In genomic region chr1:219085082-219085481, GRCh38 we compare ENCODE assay signal across 17 cellular contexts.
DNase-seq lines count a peak whose midpoint lies in the region; ATAC-seq and TF ChIP-seq lines count a peak whose summit lies in the region.
"Had no signal": no experiment of that assay in that cellular context is flagged by ENCODE, and none has a peak within 500 bp of the region (broad histone marks: within the 10 kb centered on the region; RNA-seq: fewer than 3 reads in every experiment).

No MANE protein-coding gene starts in this region.

- H3K4me3 Mint-ChIP-seq in HFFc6 (peak overlapping the region; percentile 51), progenitor cell of endocrine pancreas (ENCODE audit: low read depth) (no peak overlapping the region)
- H3K4me3 Mint-ChIP-seq: neural progenitor cell had no signal

- H3K36me3 Mint-ChIP-seq in HFFc6 (ENCODE audit: low read depth) (no peaks in the 10 kb centered on the region), progenitor cell of endocrine pancreas (ENCODE audit: insufficient read depth) (no peaks in the 10 kb centered on the region)
- H3K36me3 Mint-ChIP-seq: neural progenitor cell had no signal

- H3K27me3 ChIP-seq in PC-9 (ENCODE audit: insufficient read depth, low read depth) (no peaks in the 10 kb centered on the region), left ventricle myocardium inferior (ENCODE audit: low read depth) (no peaks in the 10 kb centered on the region)
- H3K27me3 ChIP-seq: neural progenitor cell, right atrium auricular region, transverse colon had no signal

- peaks cover 4% of the 10 kb centered on the region; the same call in 1 of the 2 replicates for H3K9me3 ChIP-seq in PC-9 (ENCODE audit: insufficient read depth, low read depth)
- no peaks in the 10 kb centered on the region for H3K9me3 ChIP-seq in left ventricle myocardium inferior (replicated peaks)
- H3K9me3 ChIP-seq: right atrium auricular region, transverse colon had no signal

- no peaks in the 10 kb centered on the region for H3K36me3 ChIP-seq in PC-9 (ENCODE audit: low read depth)
- H3K36me3 ChIP-seq in left ventricle myocardium inferior: no peaks in the 10 kb centered on the region
- H3K36me3 ChIP-seq: neural progenitor cell, right atrium auricular region, transverse colon had no signal

- H3K27ac ChIP-seq in PC-9: no peak overlapping the region
- no peak overlapping the region for H3K27ac ChIP-seq in left ventricle myocardium inferior (replicated peaks)
- H3K27ac ChIP-seq: neural progenitor cell, right atrium auricular region, transverse colon had no signal

- H2AFZ ChIP-seq in PC-9: no peak overlapping the region
- H2AFZ ChIP-seq: neural progenitor cell had no signal

- POLR2A ChIA-PET in PC-9 (lab: Charles Lee; ENCODE audit: unreplicated experiment): no interaction called here

- H3K27me3 Mint-ChIP-seq in HFFc6 (ENCODE audit: insufficient read depth) (no peaks in the 10 kb centered on the region; the same call in none of the 2 replicates), progenitor cell of endocrine pancreas (no peaks in the 10 kb centered on the region)

- H3K4me2 ChIP-seq in PC-9: no peak overlapping the region
- H3K4me2 ChIP-seq: neural progenitor cell had no signal

- no peaks in the 10 kb centered on the region for H3K9me2 ChIP-seq in PC-9 (ENCODE audit: insufficient read depth)

- TF ChIP-seq CTCF in AG09309 (IDR thresholded peaks at IDR 0.05; ENCODE audit: control insufficient read depth, insufficient read depth, low read depth, low read length, missing control alignments) (no peak), HFFc6 (IDR thresholded peaks at IDR 0.05) (no peak), astrocyte of the spinal cord (IDR thresholded peaks at IDR 0.05; ENCODE audit: low read depth, low read length) (no peak), progenitor cell of endocrine pancreas (IDR thresholded peaks at IDR 0.05; ENCODE audit: unreplicated experiment) (no peak), PC-9 (conservative IDR thresholded peaks at IDR 0.05) (no peak), left ventricle myocardium inferior (IDR thresholded peaks at IDR 0.05; ENCODE audit: borderline replicate concordance) (no peak)

- H3K4me1 ChIP-seq in PC-9 (replicated peaks; ENCODE audit: insufficient read depth): peaks cover 19% of the 10 kb centered on the region
- no peaks in the 10 kb centered on the region for H3K4me1 ChIP-seq in left ventricle myocardium inferior
- H3K4me1 ChIP-seq: neural progenitor cell, right atrium auricular region, transverse colon had no signal

- no peaks in the 10 kb centered on the region for H4K20me1 ChIP-seq in PC-9 (ENCODE audit: insufficient read depth)

- CTCF ChIA-PET in PC-9 (lab: Charles Lee): no interaction called here

- no peak overlapping the region for H3K4me3 ChIP-seq in AG09309 (ENCODE audit: control insufficient read depth, low read depth, low read length)
- no peak overlapping the region for H3K4me3 ChIP-seq in astrocyte of the spinal cord (ENCODE audit: low read depth, low read length)
- no peak overlapping the region for H3K4me3 ChIP-seq in PC-9
- no peak overlapping the region for H3K4me3 ChIP-seq in left ventricle myocardium inferior
- H3K4me3 ChIP-seq: neural progenitor cell, right atrium auricular region, transverse colon had no signal

- in situ Hi-C loops in astrocyte of the spinal cord (cut with HindIII; ENCODE audit: low sequenced_read_pairs): no loop called here

- peak overlapping the region; percentile 83 for H3K27ac Mint-ChIP-seq in HFFc6
- no peak overlapping the region for H3K27ac Mint-ChIP-seq in progenitor cell of endocrine pancreas

- no peak for ATAC-seq in HG03175 (IDR thresholded peaks at IDR 0.05; ENCODE audit: unreplicated experiment)
- ATAC-seq: activated CD4-positive, CD25-positive, alpha-beta regulatory T cell treated with anti-CD3 and anti-CD28 coated beads, Interleukin-2, amount 50 U/mL, for 24 hours had no signal

- H3K79me2 ChIP-seq in PC-9 (ENCODE audit: low read depth): no peaks in the 10 kb centered on the region

- no peaks in the 10 kb centered on the region for H3K9me3 Mint-ChIP-seq in HFFc6
- H3K9me3 Mint-ChIP-seq in progenitor cell of endocrine pancreas (ENCODE audit: low read depth): no peaks in the 10 kb centered on the region
- H3K9me3 Mint-ChIP-seq: neural progenitor cell had no signal

- intact Hi-C loops in PC-9 (cut with micrococcal nuclease; ENCODE audit: unreplicated experiment) (no loop called here), left ventricle myocardium inferior (cut with micrococcal nuclease) (no loop called here)

- BruUV-seq in PC-9 (replicated peaks; lab: Mats Ljungman, UMichigan): no TSS peak

- DNase-seq in AG09309 (ENCODE audit: low read depth): peak; percentile 91
- DNase-seq in HFFc6: peak; percentile 90
- DNase-seq in astrocyte of the spinal cord (ENCODE audit: low read depth, low spot score): peak; percentile 51
- DNase-seq in myocyte (ENCODE audit: low read depth): peak; percentile 11
- DNase-seq in progenitor cell of endocrine pancreas (ENCODE audit: low spot score, unreplicated experiment): no peak
- no peak for DNase-seq in PC-9
- no peak for DNase-seq in left ventricle myocardium inferior
- DNase-seq: foreskin melanocyte; midbrain; NCI-H1436; NCI-H774; stimulated activated naive CD4-positive, alpha-beta T cell treated with Interleukin-2 at 50 U/mL for 16 hours; transverse colon had no signal

- H3K4me1 Mint-ChIP-seq in HFFc6 (ENCODE audit: low read depth): peaks cover 75% of the 10 kb centered on the region
- H3K4me1 Mint-ChIP-seq in progenitor cell of endocrine pancreas (ENCODE audit: low read depth): no peaks in the 10 kb centered on the region

- H3F3A ChIP-seq in PC-9 (ENCODE audit: insufficient read depth, low read depth): peaks cover 13% of the 10 kb centered on the region

Comparison
In these comparisons a context has a peak if more than half of its experiments do, and no peak if none do; other contexts are left out.
1. DNase-seq: peak in AG09309 (single experiment), HFFc6 (single experiment), astrocyte of the spinal cord (single experiment) and myocyte (single experiment); none in progenitor cell of endocrine pancreas (single experiment), PC-9 (0 of 2) and left ventricle myocardium inferior (single experiment).